In genomic region chr5:6039111-6039510, GRCh38 we compare ENCODE assay signal across 26 cellular contexts.
"Had no signal": no experiment of that assay in that cellular context is flagged by ENCODE, and none has a peak within 500 bp of the region (broad histone marks: within the 10 kb centered on the region; RNA-seq: fewer than 3 reads in every experiment).

No MANE protein-coding gene starts in this region.

- H3K79me2 ChIP-seq: hepatocyte had no signal

- H3K4me1 Mint-ChIP-seq: endodermal cell had no signal

- H3K4me1 ChIP-seq: colonic mucosa, esophagus muscularis mucosa, esophagus squamous epithelium, foreskin keratinocyte, gastrocnemius medialis, gastroesophageal sphincter, heart left ventricle, heart right ventricle had no signal

- H3K4me2 ChIP-seq: hepatocyte had no signal

- H3K4me3 Mint-ChIP-seq: dendritic cell treated with granulocyte-macrophage colony-stimulating factor and Interleukin-4, amounts not matched to agents 40 ng/mL and 50 ng/mL, for 4 days; effector memory CD8-positive, alpha-beta T cell; endodermal cell had no signal

- H2AFZ ChIP-seq: hepatocyte had no signal

- H3K4me3 ChIP-seq: colonic mucosa, coronary artery, dorsolateral prefrontal cortex, esophagus muscularis mucosa, esophagus squamous epithelium, gastrocnemius medialis, gastroesophageal sphincter, heart left ventricle, heart right ventricle, hepatocyte had no signal

- H3K27ac ChIP-seq: colonic mucosa, coronary artery, dorsolateral prefrontal cortex, epithelial cell of prostate, esophagus muscularis mucosa, esophagus squamous epithelium, foreskin keratinocyte, gastrocnemius medialis, gastroesophageal sphincter, heart left ventricle, heart right ventricle, hepatocyte had no signal

- H3K27me3 ChIP-seq: colonic mucosa, esophagus squamous epithelium, foreskin keratinocyte, gastrocnemius medialis, hepatocyte had no signal

- H3K9me3 ChIP-seq: colonic mucosa, esophagus muscularis mucosa, esophagus squamous epithelium, gastrocnemius medialis, gastroesophageal sphincter, heart left ventricle, heart right ventricle had no signal

- H3K9me3 Mint-ChIP-seq: dendritic cell treated with granulocyte-macrophage colony-stimulating factor and Interleukin-4, amounts not matched to agents 40 ng/mL and 50 ng/mL, for 4 days; effector memory CD8-positive, alpha-beta T cell; endodermal cell had no signal

- H3K27me3 Mint-ChIP-seq: dendritic cell treated with granulocyte-macrophage colony-stimulating factor and Interleukin-4, amounts not matched to agents 40 ng/mL and 50 ng/mL, for 4 days had no signal

- DNase-seq: colonic mucosa; cortex of kidney; dermis blood vessel endothelial cell; dorsolateral prefrontal cortex; effector CD4-positive, alpha-beta T cell; effector CD8-positive, alpha-beta T cell; effector memory CD4-positive, alpha-beta T cell; effector memory CD8-positive, alpha-beta T cell; endodermal cell; erythroblast; esophagus squamous epithelium; foreskin fibroblast; foreskin keratinocyte; foreskin melanocyte; gastrocnemius medialis; glutamatergic neuron; heart left ventricle; heart right ventricle had no signal

- H3K36me3 ChIP-seq: colonic mucosa, esophagus muscularis mucosa, esophagus squamous epithelium, gastrocnemius medialis, gastroesophageal sphincter, heart left ventricle, heart right ventricle had no signal

- FAIRE-seq: endothelial cell of umbilical vein had no signal

- ATAC-seq: effector memory CD8-positive, alpha-beta T cell; esophagus mucosa; foreskin keratinocyte; gastrocnemius medialis; gastroesophageal sphincter; heart left ventricle; heart right ventricle had no signal

- H3K27ac Mint-ChIP-seq: dendritic cell treated with granulocyte-macrophage colony-stimulating factor and Interleukin-4, amounts not matched to agents 40 ng/mL and 50 ng/mL, for 4 days; effector memory CD8-positive, alpha-beta T cell; endodermal cell had no signal
